ENCODE assay signal across 13 cellular contexts in genomic region chr12:75862692-75863471, GRCh38.
A peak's percentile ranks its signal among the peaks of the same experiment; 100 is the strongest.
DNase-seq lines count a peak whose midpoint lies in the region; ATAC-seq and TF ChIP-seq lines count a peak whose summit lies in the region.
"Had no signal": no experiment of that assay in that cellular context is flagged by ENCODE, and none has a peak within 500 bp of the region (broad histone marks: within the 10 kb centered on the region; RNA-seq: fewer than 3 reads in every experiment).

No MANE protein-coding gene starts in this region.

- TF ChIP-seq CTCF in HCT116 (IDR thresholded peaks at IDR 0.05 in 2 of 3, conservative IDR thresholded peaks at IDR 0.05 in 1 of 3; ENCODE audit: borderline replicate concordance in 1 of 3, insufficient read depth in 1 of 3, low read depth in 2 of 3, low read length in 2 of 3) (no peak), uterus (IDR thresholded peaks at IDR 0.05) (no peak)

- peak overlapping the region; percentile 57 for H3K9ac ChIP-seq in HCT116 (ENCODE audit: low read length)

- peaks cover 6% of the 10 kb centered on the region for H3K4me1 Mint-ChIP-seq in activated T-helper 17 cell treated with anti-CD3 and anti-CD28 coated beads, Interleukin-2, amount 50 U/mL, for 72 hours
- H3K4me1 Mint-ChIP-seq: IgD-negative memory B cell had no signal

- H2AFZ ChIP-seq in HCT116 (ENCODE audit: low read depth, low read length, poor library complexity, severe bottlenecking) = no peak overlapping the region

- no peaks in the 10 kb centered on the region for H3K36me3 Mint-ChIP-seq in activated T-helper 17 cell treated with anti-CD3 and anti-CD28 coated beads, Interleukin-2, amount 50 U/mL, for 72 hours (ENCODE audit: low read depth)
- H3K36me3 Mint-ChIP-seq: IgD-negative memory B cell had no signal

- H4K20me1 ChIP-seq in HCT116 (ENCODE audit: insufficient read depth) = no peaks in the 10 kb centered on the region

- intact Hi-C loops in HCT116 (cut with micrococcal nuclease) = loop anchor here (5.0 kb wide), 1 partner anchor 201 kb away; no protein-coding TSS in a partner anchor
- intact Hi-C loops in uterus (cut with DNase I; ENCODE audit: low total_unique reads) = no loop called here

- H3K9me2 ChIP-seq in HCT116 (ENCODE audit: insufficient read depth) = no peaks in the 10 kb centered on the region

- peaks cover 8% of the 10 kb centered on the region for H3K9me3 Mint-ChIP-seq in activated T-helper 17 cell treated with anti-CD3 and anti-CD28 coated beads, Interleukin-2, amount 50 U/mL, for 72 hours

- RAD21 ChIA-PET in HCT116 (lab: Charles Lee; ENCODE audit: low non-redundant PET in 1 of 2, low total read pairs in 2 of 2, uncharacterized antibody in 2 of 2, unreplicated experiment in 2 of 2) = no interaction called here

- TF ChIP-seq POLR2A in HCT116 (IDR thresholded peaks at IDR 0.05; ENCODE audit: borderline replicate concordance, extremely low read depth, insufficient read depth, insufficient read length) (no peak), uterus (IDR thresholded peaks at IDR 0.05) (no peak)

- ATAC-seq in HCT116 (peak; percentile 80), GM21737 (IDR thresholded peaks at IDR 0.05; ENCODE audit: unreplicated experiment) (no peak), GM21526 (IDR thresholded peaks at IDR 0.05; ENCODE audit: low FRiP score, unreplicated experiment) (no peak)
- ATAC-seq in activated T-helper 17 cell treated with anti-CD3 and anti-CD28 coated beads, Interleukin-2, amount 50 U/mL, for 72 hours (replicated peaks) = peak; percentile 90
- ATAC-seq: left lung had no signal

- no peaks in the 10 kb centered on the region for H3K27me3 Mint-ChIP-seq in activated T-helper 17 cell treated with anti-CD3 and anti-CD28 coated beads, Interleukin-2, amount 50 U/mL, for 72 hours
- H3K27me3 Mint-ChIP-seq: IgD-negative memory B cell had no signal

- BruUV-seq in HCT116 (replicated peaks; lab: Mats Ljungman, UMichigan) = TSS peak; percentile 64

- H3K27ac Mint-ChIP-seq in activated T-helper 17 cell treated with anti-CD3 and anti-CD28 coated beads, Interleukin-2, amount 50 U/mL, for 72 hours = peak overlapping the region; percentile 63
- H3K27ac Mint-ChIP-seq: IgD-negative memory B cell had no signal

- H3K4me3 Mint-ChIP-seq in activated T-helper 17 cell treated with anti-CD3 and anti-CD28 coated beads, Interleukin-2, amount 50 U/mL, for 72 hours = no peak overlapping the region
- H3K4me3 Mint-ChIP-seq: IgD-negative memory B cell had no signal

- no peaks in the 10 kb centered on the region for H3K79me2 ChIP-seq in HCT116 (ENCODE audit: insufficient read depth, low read length)

- H3K4me3 ChIP-seq in HCT116 (replicated peaks in 1 of 2; ENCODE audit: low read depth in 1 of 2, low read length in 2 of 2) (no peak overlapping the region), uterus (no peak overlapping the region)
- H3K4me3 ChIP-seq: left lung had no signal

- H3K27me3 ChIP-seq in HCT116 (ENCODE audit: insufficient read depth, low read length) = no peaks in the 10 kb centered on the region
- no peaks in the 10 kb centered on the region for H3K27me3 ChIP-seq in uterus
- H3K27me3 ChIP-seq: left lung had no signal

- no peaks in the 10 kb centered on the region for H3K36me3 ChIP-seq in HCT116 (ENCODE audit: control insufficient read depth in 1 of 2, insufficient read depth in 2 of 2, low read length in 2 of 2)
- H3K36me3 ChIP-seq in uterus = no peaks in the 10 kb centered on the region
- H3K36me3 ChIP-seq: left lung had no signal

- CTCF ChIA-PET in HCT116 (lab: Charles Lee) = no interaction called here

- H3K9me3 ChIP-seq in HCT116 (ENCODE audit: control insufficient read depth in 1 of 2, insufficient read depth in 1 of 2, low read depth in 1 of 2, low read length in 2 of 2) (no peaks in the 10 kb centered on the region), uterus (no peaks in the 10 kb centered on the region)
- H3K9me3 ChIP-seq: left lung had no signal

- POLR2A ChIA-PET in HCT116 (lab: Charles Lee) = interaction anchor here (0.6 to 2.2 kb wide), 15 partner anchors 10 to 224 kb away, joined by 3 to 11 read pairs (median 3); partner anchors contain the start of gene PHLDA1

- H3K4me1 ChIP-seq in HCT116 (ENCODE audit: control insufficient read depth in 1 of 2, insufficient read depth in 2 of 2, low read length in 2 of 2) = peaks cover 46 to 91% of the 10 kb centered on the region in 2 experiments
- H3K4me1 ChIP-seq in uterus = no peaks in the 10 kb centered on the region
- H3K4me1 ChIP-seq: left lung had no signal

- H3K27ac ChIP-seq in HCT116 (ENCODE audit: low read depth, low read length) (peak overlapping the region; percentile 87), uterus (no peak overlapping the region)
- H3K27ac ChIP-seq: left lung had no signal

- peak overlapping the region; percentile 45 for H3K4me2 ChIP-seq in HCT116 (ENCODE audit: low read length)

- TF ChIP-seq RAD21 in HCT116 (IDR thresholded peaks at IDR 0.05; ENCODE audit: low read depth) = 0 out of 2 replicates have a peak, but pooled peaks have one; percentile 20

- peak; percentile 62 for DNase-seq in AG08395 (ENCODE audit: low spot score)
- peak; percentile 84 for DNase-seq in HCT116 (ENCODE audit: low read depth, low spot score)
- peak; percentile 87 for DNase-seq in iris pigment epithelial cell (ENCODE audit: low read depth)
- no peak for DNase-seq in midbrain (lab: John Stamatoyannopoulos, UW)
- no peak for DNase-seq in uterus
- DNase-seq: activated gamma-delta T cell treated with Interleukin-2 at 50 U/mL for 16 hours; left lung; NK-92 treated with Interleukin-12 subunit alpha and Interleukin-12 subunit beta, amount 100 ng/mL, for 24 hours; retina had no signal

TF ChIP-seq in HCT116, 20 proteins besides CTCF, POLR2A, EP300 and RAD21:
- TF ChIP-seq ZNF274 (IDR thresholded peaks at IDR 0.05; ENCODE audit: low read depth, low read length) (no peak), FOSL1 (IDR thresholded peaks at IDR 0.05; ENCODE audit: low read depth) (peak; percentile 70; the same call in 1 of the 2 replicates), CBX3 (IDR thresholded peaks at IDR 0.05; ENCODE audit: low read depth) (peak; percentile 47; the same call in 1 of the 2 replicates), JUND (IDR thresholded peaks at IDR 0.05) (peak; percentile 63), EZH2 (IDR thresholded peaks at IDR 0.05) (no peak), POLR2AphosphoS5 (IDR thresholded peaks at IDR 0.05; ENCODE audit: low read depth, low read length) (peak; percentile 38; the same call in 1 of the 2 replicates), CEBPB (IDR thresholded peaks at IDR 0.05; ENCODE audit: low read depth) (peak; percentile 61), TCF7L2 (IDR thresholded peaks at IDR 0.05; ENCODE audit: borderline replicate concordance, extremely low read depth, insufficient read depth, insufficient read length) (no peak), SP1 (IDR thresholded peaks at IDR 0.05; ENCODE audit: low read depth) (peak; percentile 82), ATF3 (IDR thresholded peaks at IDR 0.05) (peak; percentile 68), SRF (IDR thresholded peaks at IDR 0.05; ENCODE audit: low read depth) (peak; percentile 94)

Comparison
In these comparisons a context has a peak if more than half of its experiments do, and no peak if none do; other contexts are left out.
1. DNase-seq: peak in AG08395 (single experiment), HCT116 (single experiment) and iris pigment epithelial cell (single experiment); none in midbrain (single experiment) and uterus (0 of 2).
2. ATAC-seq: peak in HCT116 (single experiment) and activated T-helper 17 cell treated with anti-CD3 and anti-CD28 coated beads, Interleukin-2, amount 50 U/mL, for 72 hours (single experiment); none in GM21737 (single experiment) and GM21526 (single experiment).